In genomic region chrX:48141810-48142508, GRCh38 we compare ENCODE assay signal across 11 cellular contexts. TPM values are rescaled to one million over a fixed set of nuclear protein-coding genes. Genes with fewer than 3 reads are reported as not detected.
DNase-seq lines count a peak whose midpoint lies in the region; ATAC-seq, FAIRE-seq and TF ChIP-seq lines count a peak whose summit lies in the region.
"Not testable (repeated sequence)": the region's sequence is repeated elsewhere in the genome, so short reads cannot be mapped to it uniquely, and the experiment has no call there.
"Had no signal": no experiment of that assay in that cellular context is flagged by ENCODE, and none has a peak within 500 bp of the region (broad histone marks: within the 10 kb centered on the region; RNA-seq: fewer than 3 reads in every experiment).

No MANE protein-coding gene starts in this region.

- not testable (repeated sequence) for H3K27me3 ChIP-seq in CD8-positive, alpha-beta T cell (ENCODE audit: insufficient read depth, low read length); keratinocyte (ENCODE audit: control insufficient read depth, extremely low read depth, insufficient read depth, low read length)

- not testable (repeated sequence) for H3K36me3 Mint-ChIP-seq in CD8-positive, alpha-beta T cell; activated CD4-positive, alpha-beta T cell treated with anti-CD3 and anti-CD28 coated beads, Interleukin-2, amount 10 ng/mL, durations not matched to agents 24 days and 14 days (ENCODE audit: low read depth); activated T-helper 17 cell treated with anti-CD3 and anti-CD28 coated beads, Interleukin-2, amount 50 U/mL, for 72 hours (ENCODE audit: low read depth); central memory CD8-positive, alpha-beta T cell (ENCODE audit: insufficient read depth); stimulated activated effector memory CD8-positive, alpha-beta T cell treated with anti-CD3 and anti-CD28 coated beads, Interleukin-12 subunit alpha, Interleukin-12 subunit beta, amount 100 ng/mL, for 72 hours

- not testable (repeated sequence) for TF ChIP-seq CTCF in CD8-positive, alpha-beta T cell (IDR thresholded peaks at IDR 0.05); keratinocyte (optimal IDR thresholded peaks at IDR 0.05 in 1 of 3, IDR thresholded peaks at IDR 0.05 in 1 of 3, conservative IDR thresholded peaks at IDR 0.05 in 1 of 3; ENCODE audit: extremely low read depth in 1 of 3, insufficient read depth in 2 of 3, low read length in 3 of 3)

- H3K27ac Mint-ChIP-seq in CD8-positive, alpha-beta T cell; activated CD4-positive, alpha-beta T cell treated with anti-CD3 and anti-CD28 coated beads, Interleukin-2, amount 10 ng/mL, durations not matched to agents 24 days and 14 days; activated T-helper 17 cell treated with anti-CD3 and anti-CD28 coated beads, Interleukin-2, amount 50 U/mL, for 72 hours; central memory CD8-positive, alpha-beta T cell (ENCODE audit: low read depth); stimulated activated effector memory CD8-positive, alpha-beta T cell treated with anti-CD3 and anti-CD28 coated beads, Interleukin-12 subunit alpha, Interleukin-12 subunit beta, amount 100 ng/mL, for 72 hours: not testable (repeated sequence)

- H3K9ac ChIP-seq in keratinocyte (ENCODE audit: control insufficient read depth, extremely low read depth, insufficient read depth, low read length), result not testable (repeated sequence)

- H3K36me3 ChIP-seq in CD8-positive, alpha-beta T cell (ENCODE audit: insufficient read depth, low read length); keratinocyte (ENCODE audit: control insufficient read depth in 2 of 2, extremely low read depth in 1 of 2, insufficient read depth in 2 of 2, low read length in 2 of 2): not testable (repeated sequence)

- not testable (repeated sequence) for H3K4me1 ChIP-seq in CD8-positive, alpha-beta T cell (ENCODE audit: insufficient read depth, low read length); keratinocyte (ENCODE audit: control insufficient read depth, extremely low read depth, insufficient read depth, low read length)

- not testable (repeated sequence) for H3K9me3 Mint-ChIP-seq in CD8-positive, alpha-beta T cell; activated CD4-positive, alpha-beta T cell treated with anti-CD3 and anti-CD28 coated beads, Interleukin-2, amount 10 ng/mL, durations not matched to agents 24 days and 14 days; activated T-helper 17 cell treated with anti-CD3 and anti-CD28 coated beads, Interleukin-2, amount 50 U/mL, for 72 hours; central memory CD8-positive, alpha-beta T cell; stimulated activated effector memory CD8-positive, alpha-beta T cell treated with anti-CD3 and anti-CD28 coated beads, Interleukin-12 subunit alpha, Interleukin-12 subunit beta, amount 100 ng/mL, for 72 hours

- POLR2A ChIA-PET in CD8-positive, alpha-beta T cell (lab: Charles Lee), result not testable (repeated sequence)

- not testable (repeated sequence) for H3K4me2 ChIP-seq in keratinocyte (ENCODE audit: control insufficient read depth, extremely low read depth, insufficient read depth, low read depth, low read length)

- not testable (repeated sequence) for H3K4me3 Mint-ChIP-seq in CD8-positive, alpha-beta T cell; activated CD4-positive, alpha-beta T cell treated with anti-CD3 and anti-CD28 coated beads, Interleukin-2, amount 10 ng/mL, durations not matched to agents 24 days and 14 days; activated T-helper 17 cell treated with anti-CD3 and anti-CD28 coated beads, Interleukin-2, amount 50 U/mL, for 72 hours; central memory CD8-positive, alpha-beta T cell; stimulated activated effector memory CD8-positive, alpha-beta T cell treated with anti-CD3 and anti-CD28 coated beads, Interleukin-12 subunit alpha, Interleukin-12 subunit beta, amount 100 ng/mL, for 72 hours

- H3K79me2 ChIP-seq in keratinocyte (ENCODE audit: control insufficient read depth, insufficient read depth, low read length), result not testable (repeated sequence)

- FAIRE-seq in GM18507 (lab: Jason Lieb, UNC) (peak; percentile 44), keratinocyte (lab: Jason Lieb, UNC) (peak; percentile 43)

- H3K9me1 ChIP-seq in keratinocyte (ENCODE audit: control insufficient read depth, extremely low read depth, insufficient read depth, low read length), result not testable (repeated sequence)

- H3K4me1 Mint-ChIP-seq in CD8-positive, alpha-beta T cell (ENCODE audit: low read depth), result peaks cover 24% of the 10 kb centered on the region
- H3K4me1 Mint-ChIP-seq in activated CD4-positive, alpha-beta T cell treated with anti-CD3 and anti-CD28 coated beads, Interleukin-2, amount 10 ng/mL, durations not matched to agents 24 days and 14 days; activated T-helper 17 cell treated with anti-CD3 and anti-CD28 coated beads, Interleukin-2, amount 50 U/mL, for 72 hours; central memory CD8-positive, alpha-beta T cell; stimulated activated effector memory CD8-positive, alpha-beta T cell treated with anti-CD3 and anti-CD28 coated beads, Interleukin-12 subunit alpha, Interleukin-12 subunit beta, amount 100 ng/mL, for 72 hours: not testable (repeated sequence)

- dilution Hi-C loops in keratinocyte (cut with MboI; ENCODE audit: extremely low pct_ligation_motif_present, low sequenced_read_pairs), result not testable (repeated sequence)

- not testable (repeated sequence) for H3K27me3 Mint-ChIP-seq in CD8-positive, alpha-beta T cell (ENCODE audit: low read depth); activated T-helper 17 cell treated with anti-CD3 and anti-CD28 coated beads, Interleukin-2, amount 50 U/mL, for 72 hours; central memory CD8-positive, alpha-beta T cell
- H3K27me3 Mint-ChIP-seq in activated CD4-positive, alpha-beta T cell treated with anti-CD3 and anti-CD28 coated beads, Interleukin-2, amount 10 ng/mL, durations not matched to agents 24 days and 14 days, result peaks cover 14% of the 10 kb centered on the region

- H2AFZ ChIP-seq in keratinocyte (ENCODE audit: control insufficient read depth, low read length), result not testable (repeated sequence)

- intact Hi-C loops in CD8-positive, alpha-beta T cell (cut with DNase I, micrococcal nuclease); activated CD4-positive, alpha-beta T cell treated with anti-CD3 and anti-CD28 coated beads, Interleukin-2, amount 10 ng/mL, durations not matched to agents 24 days and 14 days (cut with micrococcal nuclease): not testable (repeated sequence)

- not testable (repeated sequence) for H4K20me1 ChIP-seq in keratinocyte (ENCODE audit: control insufficient read depth, extremely low read depth, insufficient read depth, low read length)

- CTCF ChIA-PET in CD8-positive, alpha-beta T cell (lab: Charles Lee), result not testable (repeated sequence)

- not testable (repeated sequence) for H3K27ac ChIP-seq in CD8-positive, alpha-beta T cell (ENCODE audit: low read depth, low read length); keratinocyte (ENCODE audit: control insufficient read depth, insufficient read depth, low read length)

- H3K9me3 ChIP-seq in CD8-positive, alpha-beta T cell (ENCODE audit: low read length); keratinocyte (ENCODE audit: control insufficient read depth, low read depth, low read length): not testable (repeated sequence)

- DNase-seq in CD8-positive, alpha-beta T cell; GM18507 (ENCODE audit: extremely low spot score, insufficient read length, low read depth); central memory CD8-positive, alpha-beta T cell (ENCODE audit: low spot score in 2 of 2); keratinocyte (ENCODE audit: low read depth, low spot score); stimulated activated effector memory CD8-positive, alpha-beta T cell treated with anti-CD3 and anti-CD28 coated beads, Interleukin-12 subunit alpha, Interleukin-12 subunit beta, amount 100 ng/mL, for 72 hours (ENCODE audit: low spot score in 2 of 2): not testable (repeated sequence)
- peak; percentile 2 for DNase-seq in activated CD4-positive, alpha-beta T cell treated with anti-CD3 and anti-CD28 coated beads, Interleukin-2, amount 10 ng/mL, durations not matched to agents 24 days and 14 days

- H3K4me3 ChIP-seq in CD8-positive, alpha-beta T cell (ENCODE audit: low read depth, low read length); keratinocyte (ENCODE audit: control insufficient read depth in 2 of 3, extremely low read depth in 1 of 3, insufficient read depth in 2 of 3, low read depth in 1 of 3, low read length in 3 of 3): not testable (repeated sequence)

- ATAC-seq in CD8-positive, alpha-beta T cell, result peak; percentile 92
- ATAC-seq in activated T-helper 17 cell treated with anti-CD3 and anti-CD28 coated beads, Interleukin-2, amount 50 U/mL, for 72 hours (replicated peaks), result peak; percentile 77
- ATAC-seq in central memory CD8-positive, alpha-beta T cell (replicated peaks; ENCODE audit: extremely low read depth, poor library complexity, severe bottlenecking), result peak; percentile 91
- peak; percentile 44 for ATAC-seq in stimulated activated effector memory CD8-positive, alpha-beta T cell treated with anti-CD3 and anti-CD28 coated beads, Interleukin-12 subunit alpha, Interleukin-12 subunit beta, amount 100 ng/mL, for 72 hours

RNA-seq across cellular contexts. Expression of gene SPACA5B, which starts 11.5 kb away (rescaled TPM):
- total RNA-seq in CD8-positive, alpha-beta T cell, result not detected
- not detected in 2 replicates for total RNA-seq in activated CD4-positive, alpha-beta T cell treated with anti-CD3 and anti-CD28 coated beads, Interleukin-2, amount 10 ng/mL, durations not matched to agents 24 days and 14 days
- not detected for total RNA-seq in activated T-helper 17 cell treated with anti-CD3 and anti-CD28 coated beads, Interleukin-2, amount 50 U/mL, for 72 hours
- not detected in 3 replicates for polyA plus RNA-seq in keratinocyte
- polyA plus RNA-seq in keratinocyte (2011; ENCODE audit: low read depth), result not detected
- not detected in 2 replicates for polyA plus RNA-seq in keratinocyte (2011; cell fraction: cytosol; rRNA removed)
- not detected in 2 replicates for polyA plus RNA-seq in keratinocyte (2011; cell fraction: nucleus; rRNA removed)
- polyA plus RNA-seq in keratinocyte (2012; ENCODE audit: low replicate concordance), result not detected in 2 replicates
- polyA minus RNA-seq in keratinocyte, result not detected in 3 replicates
- not detected for polyA minus RNA-seq in keratinocyte (2011; cell fraction: cytosol; rRNA and poly(A)+ RNA removed)
- polyA minus RNA-seq in keratinocyte (2011; cell fraction: nucleus; rRNA and poly(A)+ RNA removed), result not detected in 2 replicates
- total RNA-seq: H7, PC-3 had no signal
- polyA plus RNA-seq: IgD-negative memory B cell, SK-N-SH had no signal

RNA-seq across cellular contexts. Expression of gene SSX5, which starts 54.6 kb away (rescaled TPM):
- total RNA-seq in CD8-positive, alpha-beta T cell, result not detected
- not detected in 2 replicates for total RNA-seq in activated CD4-positive, alpha-beta T cell treated with anti-CD3 and anti-CD28 coated beads, Interleukin-2, amount 10 ng/mL, durations not matched to agents 24 days and 14 days
- not detected for total RNA-seq in activated T-helper 17 cell treated with anti-CD3 and anti-CD28 coated beads, Interleukin-2, amount 50 U/mL, for 72 hours
- polyA plus RNA-seq in keratinocyte, result not detected in 3 replicates
- not detected for polyA plus RNA-seq in keratinocyte (2011; ENCODE audit: low read depth)
- not detected in 2 replicates for polyA plus RNA-seq in keratinocyte (2011; cell fraction: cytosol; rRNA removed)
- polyA plus RNA-seq in keratinocyte (2011; cell fraction: nucleus; rRNA removed), result not detected in 2 replicates
- polyA plus RNA-seq in keratinocyte (2012; ENCODE audit: low replicate concordance), result not detected in 2 replicates
- not detected in 3 replicates for polyA minus RNA-seq in keratinocyte
- polyA minus RNA-seq in keratinocyte (2011; cell fraction: cytosol; rRNA and poly(A)+ RNA removed), result not detected
- not detected in 2 replicates for polyA minus RNA-seq in keratinocyte (2011; cell fraction: nucleus; rRNA and poly(A)+ RNA removed)
- total RNA-seq: H7, PC-3 had no signal
- polyA plus RNA-seq: IgD-negative memory B cell had no signal
